In genomic region chr19:18291590-18292459, GRCh38 we compare ENCODE assay signal across 1 cellular context.
TF ChIP-seq lines count a peak whose summit lies in the region.

No MANE protein-coding gene starts in this region.

TF ChIP-seq in HepG2, 621 proteins besides CTCF, POLR2A, EP300 and RAD21 (continued from another document and continues in another):
- TF ChIP-seq HNF1B (CRISPR knock-in tag; IDR thresholded peaks at IDR 0.05) (0 out of 2 replicates have a peak, but pooled peaks have one; percentile 41), HOXA7 (CRISPR knock-in tag; IDR thresholded peaks at IDR 0.05) (no peak), ATRX (CRISPR knock-in tag; IDR thresholded peaks at IDR 0.05; ENCODE audit: borderline replicate concordance) (no peak), FOXK2 (IDR thresholded peaks at IDR 0.05) (no peak), ZNF101 (CRISPR knock-in tag; IDR thresholded peaks at IDR 0.05; ENCODE audit: borderline replicate concordance, low read depth) (0 out of 2 replicates have a peak, but pooled peaks have one; percentile 55), ZBTB10 (CRISPR knock-in tag; IDR thresholded peaks at IDR 0.05; ENCODE audit: borderline replicate concordance) (no peak), DZIP1 (CRISPR knock-in tag; IDR thresholded peaks at IDR 0.05) (no peak), ZNF746 (CRISPR knock-in tag; IDR thresholded peaks at IDR 0.05) (peak; percentile 69), REXO4 (CRISPR knock-in tag; IDR thresholded peaks at IDR 0.05; ENCODE audit: borderline replicate concordance) (no peak), ZNF678 (CRISPR knock-in tag; IDR thresholded peaks at IDR 0.05) (peak; percentile 77; the same call in 1 of the 2 replicates), KLF13 (CRISPR knock-in tag; IDR thresholded peaks at IDR 0.05) (no peak), SRSF4 (IDR thresholded peaks at IDR 0.05; ENCODE audit: low read depth, low read length, poor library complexity, severe bottlenecking) (no peak), ZSCAN30 (CRISPR knock-in tag; IDR thresholded peaks at IDR 0.05) (no peak), ATM (IDR thresholded peaks at IDR 0.05; ENCODE audit: borderline replicate concordance) (no peak), ZFP37 (CRISPR knock-in tag; IDR thresholded peaks at IDR 0.05; ENCODE audit: borderline replicate concordance) (no peak), ZNF160 (CRISPR knock-in tag; IDR thresholded peaks at IDR 0.05) (no peak), TOE1 (CRISPR knock-in tag; IDR thresholded peaks at IDR 0.05) (no peak), PRDM10 (CRISPR knock-in tag; IDR thresholded peaks at IDR 0.05; ENCODE audit: low read depth) (no peak), ZNF274 (CRISPR knock-in tag; IDR thresholded peaks at IDR 0.05) (no peak), ZNF605 (CRISPR knock-in tag; IDR thresholded peaks at IDR 0.05) (peak; percentile 40; the same call in 1 of the 2 replicates), GATAD2A (CRISPR knock-in tag; IDR thresholded peaks at IDR 0.05) (no peak; the same call in none of the 2 replicates), TEF (CRISPR knock-in tag; IDR thresholded peaks at IDR 0.05) (no peak), ZNF17 (CRISPR knock-in tag; IDR thresholded peaks at IDR 0.05) (no peak), MTF2 (CRISPR knock-in tag; IDR thresholded peaks at IDR 0.05; ENCODE audit: borderline replicate concordance) (no peak), MAFG (CRISPR knock-in tag; IDR thresholded peaks at IDR 0.05) (no peak), ZNF687 (CRISPR knock-in tag; IDR thresholded peaks at IDR 0.05) (peak; percentile 94), CHD2 (IDR thresholded peaks at IDR 0.05; ENCODE audit: low read depth, low read length) (no peak), ZNF512B (CRISPR knock-in tag; IDR thresholded peaks at IDR 0.05; ENCODE audit: borderline replicate concordance) (no peak), ZFP36L1 (CRISPR knock-in tag; IDR thresholded peaks at IDR 0.05) (peak; percentile 56; the same call in 1 of the 2 replicates), CBFB (CRISPR knock-in tag; IDR thresholded peaks at IDR 0.05) (peak; percentile 43; the same call in 1 of the 2 replicates), ZNF142 (CRISPR knock-in tag; IDR thresholded peaks at IDR 0.05) (no peak), ISL2 (CRISPR knock-in tag; IDR thresholded peaks at IDR 0.05) (no peak)
